In genomic region chr15:37820380-37821128, GRCh38 we compare ENCODE assay signal across 17 cellular contexts.
DNase-seq lines count a peak whose midpoint lies in the region; ATAC-seq lines count a peak whose summit lies in the region.
"Had no signal": no experiment of that assay in that cellular context is flagged by ENCODE, and none has a peak within 500 bp of the region (broad histone marks: within the 10 kb centered on the region; RNA-seq: fewer than 3 reads in every experiment).

No MANE protein-coding gene starts in this region.

- H2AFZ ChIP-seq in mesenchymal stem cell (ENCODE audit: low read depth, low read length), result no peak overlapping the region
- H2AFZ ChIP-seq: GM23248 had no signal

- no peak overlapping the region for H3K14ac ChIP-seq in mesenchymal stem cell (ENCODE audit: low read length in 2 of 2)

- H3K36me3 ChIP-seq in mesenchymal stem cell (ENCODE audit: control insufficient read depth in 1 of 2, insufficient read depth in 2 of 2, low read depth in 1 of 2, low read length in 2 of 2), result no peaks in the 10 kb centered on the region
- H3K36me3 ChIP-seq: BLaER1, HAP-1 had no signal

- H2BK5ac ChIP-seq in mesenchymal stem cell (ENCODE audit: low read depth, low read length, poor library complexity, severe bottlenecking), result no peak overlapping the region

- peaks cover 4% of the 10 kb centered on the region for H3K4me1 ChIP-seq in mesenchymal stem cell (ENCODE audit: control insufficient read depth, insufficient read depth, low read depth, low read length)
- H3K4me1 ChIP-seq: BLaER1, HAP-1 had no signal

- no peak overlapping the region for H3K18ac ChIP-seq in mesenchymal stem cell (ENCODE audit: low read depth in 1 of 2, low read length in 2 of 2)

- no peak overlapping the region for H3K4me2 ChIP-seq in mesenchymal stem cell (ENCODE audit: low read length, poor library complexity, severe bottlenecking)
- H3K4me2 ChIP-seq: BLaER1 had no signal

- no peak overlapping the region for H3K9ac ChIP-seq in mesenchymal stem cell (ENCODE audit: low read length)
- H3K9ac ChIP-seq: BLaER1, GM23248 had no signal

- DNase-seq in SK-N-DZ (ENCODE audit: low spot score) (peak; percentile 26), mesenchymal stem cell (no peak), retina (peak; percentile 38), OCI-M1 (lab: John Stamatoyannopoulos, UW) (no peak), AG08395 (ENCODE audit: low spot score) (no peak)
- DNase-seq: ACHN; AML-193; Calu3; CD4-positive, alpha-beta memory T cell; DMS79 treated with DMSO at 0.1 percent for 48 hours; GF-D8; GM23248; IMR-90 had no signal

- no peak overlapping the region for H2BK12ac ChIP-seq in mesenchymal stem cell (ENCODE audit: low read length in 2 of 2)

- H4K8ac ChIP-seq in mesenchymal stem cell (ENCODE audit: low read length), result no peak overlapping the region

- H3K27me3 ChIP-seq in mesenchymal stem cell (ENCODE audit: control insufficient read depth in 1 of 2, insufficient read depth in 1 of 2, low read length in 2 of 2), result no peaks in the 10 kb centered on the region
- H3K27me3 ChIP-seq: BLaER1 had no signal

- no peak overlapping the region for H3K27ac ChIP-seq in mesenchymal stem cell (ENCODE audit: low read length, poor library complexity, severe bottlenecking)
- H3K27ac ChIP-seq: BLaER1, GM23248 had no signal

- peak overlapping the region; percentile 18 for H4K91ac ChIP-seq in mesenchymal stem cell (ENCODE audit: low read length)

- H3K79me1 ChIP-seq in mesenchymal stem cell (replicated peaks; ENCODE audit: low read length, poor library complexity, severe bottlenecking), result no peaks in the 10 kb centered on the region

- H2BK120ac ChIP-seq in mesenchymal stem cell (ENCODE audit: low read depth, low read length), result no peak overlapping the region

- ATAC-seq in HG03457 (IDR thresholded peaks at IDR 0.05; ENCODE audit: unreplicated experiment), result no peak
- ATAC-seq: K562 had no signal

- H2AK5ac ChIP-seq in mesenchymal stem cell (ENCODE audit: low read length, severe bottlenecking), result no peak overlapping the region

- H3K4me3 ChIP-seq in mesenchymal stem cell (ENCODE audit: insufficient read depth in 1 of 2, low read depth in 1 of 2, low read length in 2 of 2), result no peak overlapping the region
- H3K4me3 ChIP-seq: BLaER1, GM23248, HAP-1, K562 had no signal

- no peaks in the 10 kb centered on the region for H3K9me3 ChIP-seq in mesenchymal stem cell (ENCODE audit: control insufficient read depth, low read length)
- H3K9me3 ChIP-seq: BLaER1, HAP-1 had no signal

- no peak overlapping the region for H3K4ac ChIP-seq in mesenchymal stem cell (ENCODE audit: low read depth in 1 of 2, low read length in 2 of 2)

- H2BK15ac ChIP-seq in mesenchymal stem cell (ENCODE audit: low read depth, poor library complexity, severe bottlenecking), result no peak overlapping the region

- 96% methylated on average over 9 of the region's 10 CpGs for WGBS in mesenchymal stem cell

- H3K23ac ChIP-seq in mesenchymal stem cell (ENCODE audit: low read length in 2 of 2), result no peak overlapping the region

Comparison
In these comparisons a context has a peak if more than half of its experiments do, and no peak if none do; other contexts are left out.
1. DNase-seq: peak in SK-N-DZ (single experiment) and retina (single experiment); none in mesenchymal stem cell (single experiment), OCI-M1 (single experiment) and AG08395 (single experiment).